In the genomic region with DNA sequence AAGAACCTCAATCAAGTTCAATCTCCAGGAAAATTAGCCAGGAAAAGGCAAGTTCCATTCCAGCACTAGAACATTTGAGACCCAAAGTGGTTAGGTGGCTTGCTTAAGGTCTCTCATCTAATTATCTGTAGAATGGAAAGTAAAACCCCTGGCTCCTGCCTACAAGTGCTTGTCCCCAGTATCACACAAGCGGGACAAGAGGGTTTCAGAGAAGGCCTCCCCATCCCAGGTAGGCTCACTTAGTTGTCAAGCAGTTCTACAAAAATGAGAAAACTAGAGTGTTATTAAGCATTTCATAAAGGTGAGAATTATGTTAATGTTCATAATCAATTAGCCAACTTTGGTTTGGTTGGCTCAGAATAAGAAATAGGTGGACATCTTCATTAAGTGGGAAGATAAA, we compare ENCODE assay signal across 1 cellular context.
TF ChIP-seq lines count a peak whose summit lies in the region.

No MANE protein-coding gene starts in this region.

TF ChIP-seq in GM12878, 131 proteins besides CTCF, POLR2A, EP300 and RAD21 (continued from another document):
- TF ChIP-seq ZBTB33 (IDR thresholded peaks at IDR 0.05), result no peak
- TF ChIP-seq CBX3 (IDR thresholded peaks at IDR 0.05; ENCODE audit: borderline replicate concordance, low read depth), result no peak
- TF ChIP-seq, protein P1, sequence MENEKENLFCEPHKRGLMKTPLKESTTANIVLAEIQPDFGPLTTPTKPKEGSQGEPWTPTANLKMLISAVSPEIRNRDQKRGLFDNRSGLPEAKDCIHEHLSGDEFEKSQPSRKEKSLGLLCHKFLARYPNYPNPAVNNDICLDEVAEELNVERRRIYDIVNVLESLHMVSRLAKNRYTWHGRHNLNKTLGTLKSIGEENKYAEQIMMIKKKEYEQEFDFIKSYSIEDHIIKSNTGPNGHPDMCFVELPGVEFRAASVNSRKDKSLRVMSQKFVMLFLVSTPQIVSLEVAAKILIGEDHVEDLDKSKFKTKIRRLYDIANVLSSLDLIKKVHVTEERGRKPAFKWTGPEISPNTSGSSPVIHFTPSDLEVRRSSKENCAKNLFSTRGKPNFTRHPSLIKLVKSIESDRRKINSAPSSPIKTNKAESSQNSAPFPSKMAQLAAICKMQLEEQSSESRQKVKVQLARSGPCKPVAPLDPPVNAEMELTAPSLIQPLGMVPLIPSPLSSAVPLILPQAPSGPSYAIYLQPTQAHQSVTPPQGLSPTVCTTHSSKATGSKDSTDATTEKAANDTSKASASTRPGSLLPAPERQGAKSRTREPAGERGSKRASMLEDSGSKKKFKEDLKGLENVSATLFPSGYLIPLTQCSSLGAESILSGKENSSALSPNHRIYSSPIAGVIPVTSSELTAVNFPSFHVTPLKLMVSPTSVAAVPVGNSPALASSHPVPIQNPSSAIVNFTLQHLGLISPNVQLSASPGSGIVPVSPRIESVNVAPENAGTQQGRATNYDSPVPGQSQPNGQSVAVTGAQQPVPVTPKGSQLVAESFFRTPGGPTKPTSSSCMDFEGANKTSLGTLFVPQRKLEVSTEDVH (IDR thresholded peaks at IDR 0.05; ENCODE audit: low read depth, partially characterized antibody), result no peak
- no peak for TF ChIP-seq HSF1 (IDR thresholded peaks at IDR 0.05; ENCODE audit: low read depth, low read length)
- TF ChIP-seq BCL3 (IDR thresholded peaks at IDR 0.05; ENCODE audit: borderline replicate concordance, insufficient read depth, low read depth, low read length, poor library complexity, severe bottlenecking), result no peak
- no peak for TF ChIP-seq ASH2L (IDR thresholded peaks at IDR 0.05; ENCODE audit: borderline replicate concordance, low read depth)
- TF ChIP-seq CUX1 (IDR thresholded peaks at IDR 0.05; ENCODE audit: insufficient replicate concordance, low read depth, low read length), result no peak
- TF ChIP-seq KDM1A (IDR thresholded peaks at IDR 0.05; ENCODE audit: borderline replicate concordance), result no peak
